Comparison of ENCODE assay signal across 10 cellular contexts in genomic region chr5:43423086-43423485, GRCh38. TPM values are rescaled to one million over a fixed set of nuclear protein-coding genes. Genes with fewer than 3 reads are reported as not detected.
DNase-seq lines count a peak whose midpoint lies in the region; ATAC-seq, FAIRE-seq and TF ChIP-seq lines count a peak whose summit lies in the region.
"Not testable (repeated sequence)": the region's sequence is repeated elsewhere in the genome, so short reads cannot be mapped to it uniquely, and the experiment has no call there.
"Had no signal": no experiment of that assay in that cellular context is flagged by ENCODE, and none has a peak within 500 bp of the region (broad histone marks: within the 10 kb centered on the region; RNA-seq: fewer than 3 reads in every experiment).

No MANE protein-coding gene starts in this region.

- ATAC-seq in left colon = peak; percentile 54

- CTCF ChIA-PET in Calu3 (lab: Charles Lee) = not testable (repeated sequence)

- not testable (repeated sequence) for H3K9me3 ChIP-seq in breast epithelium, colonic mucosa, transverse colon

- not testable (repeated sequence) for H3K4me1 ChIP-seq in breast epithelium, colonic mucosa
- peaks cover 4 to 33% (median 20%) of the 10 kb centered on the region in 4 donors for H3K4me1 ChIP-seq in transverse colon

- not testable (repeated sequence) for H3K4me3 Mint-ChIP-seq in Calu3 (ENCODE audit: low read depth, unreplicated experiment)

- in situ Hi-C loops in transverse colon (cut with MboI; ENCODE audit: low pct_ligation_motif_present in 1 of 4, low pct_unique_long_range_greater_than_20kb in 1 of 4, low sequenced_read_pairs in 3 of 4) = not testable (repeated sequence)

- H3K9me3 Mint-ChIP-seq in Calu3 (ENCODE audit: low read depth, unreplicated experiment) = not testable (repeated sequence)

- intact Hi-C loops in Calu3 (cut with micrococcal nuclease; ENCODE audit: unreplicated experiment); breast epithelium (cut with DNase I; ENCODE audit: low total_unique reads); colonic mucosa (cut with DNase I); left colon (cut with DNase I, micrococcal nuclease); transverse colon (cut with DNase I; ENCODE audit: low total_unique reads): not testable (repeated sequence)

- not testable (repeated sequence) for TF ChIP-seq CTCF in Calu3 (IDR thresholded peaks at IDR 0.05; ENCODE audit: unreplicated experiment); breast epithelium (IDR thresholded peaks at IDR 0.05); colonic mucosa (IDR thresholded peaks at IDR 0.05); transverse colon (IDR thresholded peaks at IDR 0.05)

- peak overlapping the region; percentile 79 for H3K27ac Mint-ChIP-seq in Calu3 (ENCODE audit: unreplicated experiment)

- not testable (repeated sequence) for H3K36me3 ChIP-seq in breast epithelium, colonic mucosa, transverse colon

- H3K9ac ChIP-seq in colonic mucosa (ENCODE audit: low read depth in 2 of 2, low read length in 2 of 2) = not testable (repeated sequence)

- H3K36me3 Mint-ChIP-seq in Calu3 (ENCODE audit: insufficient read depth, unreplicated experiment) = peaks cover 10% of the 10 kb centered on the region

- not testable (repeated sequence) for TF ChIP-seq EP300 in transverse colon (IDR thresholded peaks at IDR 0.05; ENCODE audit: low read depth)

- H3K4me1 Mint-ChIP-seq in Calu3 (ENCODE audit: low read depth, unreplicated experiment) = peaks cover 49% of the 10 kb centered on the region

- DNase-seq in Calu3 (peak; percentile 34), RCC 7860 (ENCODE audit: low spot score) (peak; percentile 53), breast epithelium (ENCODE audit: low spot score in 2 of 2) (peak in 1 of 2 donors; percentile 30), colonic mucosa (peak; percentile 50), kidney glomerular epithelial cell (lab: John Stamatoyannopoulos, UW) (peak; percentile 37), left colon (peak; percentile 34 to 50), renal cortical epithelial cell (ENCODE audit: low read depth) (peak; percentile 59), transverse colon (peak; percentile 32)

- not testable (repeated sequence) for H3K4me3 ChIP-seq in breast epithelium, colonic mucosa, transverse colon

- not testable (repeated sequence) for TF ChIP-seq POLR2A in breast epithelium (IDR thresholded peaks at IDR 0.05); transverse colon (IDR thresholded peaks at IDR 0.05)

- peak overlapping the region; percentile 39 to 82 for H3K27ac ChIP-seq in breast epithelium
- H3K27ac ChIP-seq in colonic mucosa = peak overlapping the region; percentile 62
- peak overlapping the region in 3 of 4 donors; percentile 65 to 75 (median 67) for H3K27ac ChIP-seq in transverse colon

- 63 to 77% methylated on average over 6 of the region's 6 CpGs for WGBS in transverse colon (ENCODE audit: low coverage in 1 of 2), 2 donors

- not testable (repeated sequence) for H3K27me3 Mint-ChIP-seq in Calu3 (ENCODE audit: unreplicated experiment)

- not testable (repeated sequence) for BruUV-seq in Calu3 (replicated peaks; lab: Mats Ljungman, UMichigan)

- H3K27me3 ChIP-seq in breast epithelium, colonic mucosa, transverse colon: not testable (repeated sequence)

- FAIRE-seq in RCC 7860 (lab: Jason Lieb, UNC) = not testable (repeated sequence)

RNA-seq across cellular contexts. Expression of gene CCL28, which starts 10.9 kb away (rescaled TPM):
- total RNA-seq in Calu3 (2022) (9.9 and 12.2 TPM in 2 replicates), breast epithelium (100 to 1,000 TPM in 1 of 3 donors, 10 to 100 TPM in 1, 1 to 10 TPM in 1; 4.0 to 192 (median 53.4) TPM), colonic mucosa (100 to 1,000 TPM in 1 of 2 donors, 10 to 100 TPM in 1; 56.8 to 116 TPM), left colon (100 to 1,000 TPM in 1 of 2 donors, 10 to 100 TPM in 1; 97.0 to 144 TPM), renal cortical epithelial cell (11.0 and 26.6 TPM in 2 replicates), transverse colon (100 to 1,000 TPM in 2 of 4 donors, 10 to 100 TPM in 2; 17.1 to 115 (median 86.4) TPM)
- total RNA-seq: Daoy, G401 had no signal
